In genomic region chr10:117382831-117383230, GRCh38 we compare ENCODE assay signal across 19 cellular contexts. TPM values are rescaled to one million over a fixed set of nuclear protein-coding genes. Genes with fewer than 3 reads are reported as not detected.
A peak's percentile ranks its signal among the peaks of the same experiment; 100 is the strongest.
DNase-seq lines count a peak whose midpoint lies in the region; ATAC-seq, FAIRE-seq and TF ChIP-seq lines count a peak whose summit lies in the region.
"Had no signal": no experiment of that assay in that cellular context is flagged by ENCODE, and none has a peak within 500 bp of the region (broad histone marks: within the 10 kb centered on the region; RNA-seq: fewer than 3 reads in every experiment).

No MANE protein-coding gene starts in this region.

- H3K4me3 ChIP-seq in hepatocyte (no peak overlapping the region), liver (ENCODE audit: low read depth in 1 of 3, low read length in 3 of 3) (no peak overlapping the region), small intestine (ENCODE audit: low read depth in 1 of 2, low read length in 2 of 2) (no peak overlapping the region)
- H3K4me3 ChIP-seq: A549, HAP-1 had no signal

- no peak for DNase-seq in hepatocyte (ENCODE audit: low spot score)
- DNase-seq in small intestine, result peak; percentile 69
- no peak for DNase-seq in LoVo (ENCODE audit: low spot score)
- DNase-seq in germinal center (ENCODE audit: low spot score), result no peak
- DNase-seq: AML-193; Caco-2; CD4-positive, alpha-beta T cell; DMS153; DMS79; GDM1; IMR-90; KBM-7 had no signal

- no peak for FAIRE-seq in small intestine (lab: Jason Lieb, UNC)
- FAIRE-seq: A549, D721Med, GM12892 had no signal

- H3K79me2 ChIP-seq in hepatocyte, result no peaks in the 10 kb centered on the region

- no peak for TF ChIP-seq RAD21 in liver (IDR thresholded peaks at IDR 0.05)

- no peak overlapping the region for H3K4me2 ChIP-seq in hepatocyte
- H3K4me2 ChIP-seq: A549 had no signal

- H4K20me1 ChIP-seq in hepatocyte (ENCODE audit: insufficient read depth, poor library complexity, severe bottlenecking), result no peaks in the 10 kb centered on the region

- 45% methylated on average over 1 of the region's 1 CpG for WGBS in hepatocyte (ENCODE audit: low lambda C conversion rate, missing lambda C conversion rate)
- WGBS in liver, result 19% methylated on average over 1 of the region's 1 CpG
- WGBS in small intestine, 3 donors, result 33 to 78% (median 72%) methylated on average over 1 of the region's 1 CpG

- H3K9ac ChIP-seq in liver (ENCODE audit: low read depth in 1 of 2, low read length in 2 of 2), result no peak overlapping the region

- H3K4me1 ChIP-seq in hepatocyte (ENCODE audit: insufficient read depth), result peaks cover 5% of the 10 kb centered on the region
- peaks cover 0 to 4% (median 2%) of the 10 kb centered on the region in 4 donors for H3K4me1 ChIP-seq in liver (ENCODE audit: control insufficient read depth in 4 of 4, insufficient read depth in 4 of 4, low read length in 3 of 4)
- no peaks in the 10 kb centered on the region for H3K4me1 ChIP-seq in small intestine (ENCODE audit: control insufficient read depth in 2 of 2, insufficient read depth in 1 of 2, low read depth in 1 of 2, low read length in 1 of 2)
- H3K4me1 ChIP-seq: A549, Caco-2, HAP-1 had no signal

- H3K36me3 ChIP-seq in hepatocyte (replicated peaks; ENCODE audit: insufficient read depth, low read depth) (no peaks in the 10 kb centered on the region), liver (ENCODE audit: control insufficient read depth in 4 of 4, insufficient read depth in 3 of 4, low read depth in 1 of 4, low read length in 3 of 4) (no peaks in the 10 kb centered on the region), small intestine (ENCODE audit: control insufficient read depth in 2 of 2, insufficient read depth in 2 of 2, low read length in 2 of 2) (no peaks in the 10 kb centered on the region)
- H3K36me3 ChIP-seq: HAP-1 had no signal

- H3K9me3 ChIP-seq in hepatocyte (ENCODE audit: low read depth) (no peaks in the 10 kb centered on the region), liver (ENCODE audit: control insufficient read depth in 4 of 4, low read length in 3 of 4) (no peaks in the 10 kb centered on the region), small intestine (ENCODE audit: control insufficient read depth, low read depth) (no peaks in the 10 kb centered on the region)
- H3K9me3 ChIP-seq: A549, Caco-2, HAP-1 had no signal

- H3K27me3 ChIP-seq in hepatocyte, result peaks cover 16% of the 10 kb centered on the region
- H3K27me3 ChIP-seq in liver (ENCODE audit: control insufficient read depth in 4 of 4, insufficient read depth in 4 of 4, low read length in 3 of 4), result no peaks in the 10 kb centered on the region
- H3K27me3 ChIP-seq in small intestine (ENCODE audit: control insufficient read depth in 2 of 2, insufficient read depth in 2 of 2, low read length in 2 of 2), result peaks cover 0 to 4% of the 10 kb centered on the region in 2 donors

- no peaks in the 10 kb centered on the region for H3K9me2 ChIP-seq in hepatocyte (replicated peaks; ENCODE audit: insufficient read depth)

- no peak for TF ChIP-seq CTCF in hepatocyte (IDR thresholded peaks at IDR 0.05; ENCODE audit: poor library complexity)
- TF ChIP-seq CTCF in liver (IDR thresholded peaks at IDR 0.05; ENCODE audit: low read depth, low read length, missing input control), result no peak

- H3K27ac ChIP-seq in hepatocyte (peak overlapping the region; percentile 20), liver (ENCODE audit: low read depth in 1 of 2, low read length in 2 of 2) (no peak overlapping the region), small intestine (ENCODE audit: low read depth in 1 of 2, low read length in 1 of 2) (no peak overlapping the region)
- H3K27ac ChIP-seq: A549, C4-2B had no signal

- no peak for ATAC-seq in GM18498 (IDR thresholded peaks at IDR 0.05; ENCODE audit: unreplicated experiment)
- ATAC-seq: A549 had no signal

- no peak overlapping the region for H2AFZ ChIP-seq in hepatocyte

TF ChIP-seq in liver, 16 proteins besides CTCF, POLR2A, EP300 and RAD21:
- TF ChIP-seq HNF4A (conservative IDR thresholded peaks at IDR 0.05) (peak; percentile 46 to 68), ZBTB33 (IDR thresholded peaks at IDR 0.05) (no peak), HNF4G (IDR thresholded peaks at IDR 0.05) (no peak)

RNA-seq across cellular contexts. Expression of gene PDZD8, which starts 7.6 kb away (rescaled TPM):
- 45.6 and 77.2 TPM in 2 replicates for total RNA-seq in hepatocyte
- 10.5 and 12.9 TPM in 2 replicates for polyA plus RNA-seq in hepatocyte
- 10 to 100 TPM; 18.2 to 38.9 TPM for total RNA-seq in liver
- polyA plus RNA-seq in liver, result 10 to 100 TPM in 1 of 2 donors, 1 to 10 TPM in 1; 9.3 to 12.0 TPM
- 10 to 100 TPM in 1 of 3 donors, 1 to 10 TPM in 2; 5.8 to 18.5 (median 7.3) TPM for polyA plus RNA-seq in small intestine
